1 cellular context compared by ENCODE assay signal in genomic region chr17:6577686-6578263, GRCh38.
TF ChIP-seq lines count a peak whose summit lies in the region.

No MANE protein-coding gene starts in this region.

TF ChIP-seq in GM23338, 12 proteins besides CTCF, POLR2A, EP300 and RAD21 (continued from another document):
- no peak for TF ChIP-seq REST (IDR thresholded peaks at IDR 0.05; ENCODE audit: unreplicated experiment)
- TF ChIP-seq ZNF114 (CRISPR knock-in tag; IDR thresholded peaks at IDR 0.05), result no peak
- no peak for TF ChIP-seq ZNF462 (CRISPR knock-in tag; IDR thresholded peaks at IDR 0.05)
- no peak for TF ChIP-seq EZH2phosphoT487 (IDR thresholded peaks at IDR 0.05; ENCODE audit: unreplicated experiment)
- TF ChIP-seq NANOG (IDR thresholded peaks at IDR 0.05; ENCODE audit: borderline replicate concordance), result no peak
- no peak for TF ChIP-seq JUNB (IDR thresholded peaks at IDR 0.05; ENCODE audit: unreplicated experiment)
